In the genomic region with DNA sequence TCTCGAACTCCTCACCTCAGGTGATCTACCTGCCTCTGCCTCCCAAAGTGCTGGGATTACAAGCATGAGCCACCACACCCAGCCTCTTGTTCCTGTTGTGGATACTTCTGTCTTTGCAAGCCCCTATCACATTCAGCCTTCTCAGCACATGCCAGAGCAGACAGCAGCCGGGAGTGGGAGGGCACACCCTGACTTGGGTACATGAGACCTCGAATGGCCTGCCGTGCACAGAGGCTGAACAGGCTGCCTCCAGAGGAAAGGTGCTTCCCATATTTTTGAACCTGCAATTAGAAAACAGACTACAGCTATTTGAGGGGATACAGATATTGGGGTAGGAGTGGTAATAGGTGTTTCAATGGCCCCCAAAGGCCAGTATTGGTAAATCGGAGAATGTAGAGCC, we compare ENCODE assay signal across 22 cellular contexts.
"Had no signal": no experiment of that assay in that cellular context is flagged by ENCODE, and none has a peak within 500 bp of the region (broad histone marks: within the 10 kb centered on the region; RNA-seq: fewer than 3 reads in every experiment).

No MANE protein-coding gene starts in this region.

- H3K27ac ChIP-seq: breast epithelium, KMS-11, SK-N-MC had no signal

- H3K36me3 ChIP-seq: breast epithelium had no signal

- H3K4me1 ChIP-seq: breast epithelium had no signal

- ATAC-seq: activated CD4-positive, CD25-positive, alpha-beta regulatory T cell treated with anti-CD3 and anti-CD28 coated beads, Interleukin-2, amount 50 U/mL, for 24 hours; activated CD8-positive, alpha-beta memory T cell treated with anti-CD3 and anti-CD28 coated beads, Interleukin-2, amount 10 ng/mL, durations not matched to agents 7 days and 5 days; Right ventricle myocardium inferior had no signal

- DNase-seq: activated CD4-positive, alpha-beta T cell treated with anti-CD3 and anti-CD28 coated beads for 48 hours; activated CD4-positive, alpha-beta T cell treated with anti-CD3 and anti-CD28 coated beads, Interleukin-2, amount 50 U/mL, for 48 hours; activated CD8-positive, alpha-beta memory T cell treated with anti-CD3 and anti-CD28 coated beads, Interleukin-2, amount 10 ng/mL, durations not matched to agents 7 days and 5 days; activated gamma-delta T cell; activated naive CD4-positive, alpha-beta T cell treated with anti-CD3 and anti-CD28 coated beads for 36 hours; activated T-cell treated with anti-CD3 and anti-CD28 coated beads, Interleukin-2, amount 50 U/mL, for 24 hours; MV-4-11; NCI-H1092 treated with DMSO at 0.1 percent for 48 hours; NCI-H1417 treated with DMSO at 0.1 percent for 48 hours; NCI-H1694; NCI-H2029 treated with DMSO at 0.1 percent for 48 hours; NCI-H345; NCI-H510A; NCI-H526 treated with DMSO at 0.1 percent for 48 hours; NCI-H82; RPMI8226; SW 1271 had no signal

- H3K4me3 ChIP-seq: breast epithelium, SK-N-MC had no signal

- H3K9me3 ChIP-seq: breast epithelium had no signal
